Comparison of ENCODE assay signal across 11 cellular contexts in the genomic region with DNA sequence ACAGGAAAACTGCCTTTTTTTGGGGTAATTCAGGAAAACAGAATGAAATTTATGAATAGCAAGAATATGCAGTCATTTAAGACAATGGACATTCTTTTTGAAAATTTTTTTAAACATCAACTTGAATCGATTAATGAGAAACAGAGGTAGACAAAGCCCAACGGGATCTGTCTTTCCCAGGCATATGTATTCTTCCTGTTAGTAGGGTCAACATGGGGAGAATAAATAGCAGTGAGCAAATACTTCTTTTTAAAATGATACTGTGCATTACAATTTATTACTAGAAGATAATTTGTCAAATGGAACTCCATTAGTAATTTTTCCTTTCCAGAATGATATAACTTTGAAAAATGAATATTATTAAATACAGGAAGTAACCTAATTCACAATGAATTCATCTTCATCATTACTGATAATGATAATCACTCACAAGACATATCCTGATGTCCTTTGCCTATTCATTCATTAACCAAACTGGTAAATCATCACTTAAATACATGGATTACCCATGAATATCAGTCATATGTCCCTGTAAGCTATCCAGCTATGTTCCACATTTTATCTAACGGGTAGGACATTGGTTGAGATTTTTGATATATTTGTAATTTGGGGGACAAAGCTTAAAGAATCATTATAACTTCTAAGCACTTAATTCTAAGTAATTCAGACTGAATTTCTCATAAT.
"Had no signal": no experiment of that assay in that cellular context is flagged by ENCODE, and none has a peak within 500 bp of the region (broad histone marks: within the 10 kb centered on the region; RNA-seq: fewer than 3 reads in every experiment).

No MANE protein-coding gene starts in this region.

- DNase-seq: activated B cell treated with CpG ODN at 0.5 μM for 24 hours; activated CD4-positive, alpha-beta T cell treated with anti-CD3 and anti-CD28 coated beads, Interleukin-2, amount 10 ng/mL, durations not matched to agents 24 days and 14 days; heart left ventricle; naive B cell; spleen; stimulated activated CD4-positive, alpha-beta T cell treated with anti-CD3 and anti-CD28 coated beads, Interleukin-1b, Interleukin-23, amount 100 ng/mL, for 48 hours; stimulated activated naive B cell treated with anti-CD40 and anti-IgM and Interleukin-4, amounts not matched to agents 10 μg/mL and 1 μg/mL and 100 μg/mL, for 72 hours; T-cell had no signal

- H3K4me1 Mint-ChIP-seq: activated B cell treated with CpG ODN at 0.5 μM for 24 hours; activated CD4-positive, alpha-beta T cell treated with anti-CD3 and anti-CD28 coated beads, Interleukin-2, amount 10 ng/mL, durations not matched to agents 24 days and 14 days; activated naive CD4-positive, alpha-beta T cell treated with anti-CD3 and anti-CD28 coated beads, Interleukin-2, amount 50 U/mL, for 24 hours; naive B cell; stimulated activated naive B cell treated with anti-CD40 and anti-IgM and Interleukin-4, amounts not matched to agents 10 μg/mL and 1 μg/mL and 100 μg/mL, for 72 hours; T-cell had no signal

- H3K27me3 ChIP-seq: heart left ventricle, spleen, tibial nerve had no signal

- ATAC-seq: heart left ventricle; stimulated activated naive B cell treated with anti-CD40 and anti-IgM and Interleukin-4, amounts not matched to agents 10 μg/mL and 1 μg/mL and 100 μg/mL, for 72 hours; T-cell had no signal

- H3K36me3 Mint-ChIP-seq: activated naive CD4-positive, alpha-beta T cell treated with anti-CD3 and anti-CD28 coated beads, Interleukin-2, amount 50 U/mL, for 24 hours; naive B cell; stimulated activated naive B cell treated with anti-CD40 and anti-IgM and Interleukin-4, amounts not matched to agents 10 μg/mL and 1 μg/mL and 100 μg/mL, for 72 hours; T-cell had no signal

- FAIRE-seq: frontal cortex had no signal

- H3K4me1 ChIP-seq: spleen, tibial nerve had no signal

- H3K36me3 ChIP-seq: heart left ventricle, spleen, tibial nerve had no signal

- H3K27ac Mint-ChIP-seq: activated B cell treated with CpG ODN at 0.5 μM for 24 hours; activated CD4-positive, alpha-beta T cell treated with anti-CD3 and anti-CD28 coated beads, Interleukin-2, amount 10 ng/mL, durations not matched to agents 24 days and 14 days; activated naive CD4-positive, alpha-beta T cell treated with anti-CD3 and anti-CD28 coated beads, Interleukin-2, amount 50 U/mL, for 24 hours; naive B cell; stimulated activated naive B cell treated with anti-CD40 and anti-IgM and Interleukin-4, amounts not matched to agents 10 μg/mL and 1 μg/mL and 100 μg/mL, for 72 hours; T-cell had no signal

- H3K9me3 Mint-ChIP-seq: activated CD4-positive, alpha-beta T cell treated with anti-CD3 and anti-CD28 coated beads, Interleukin-2, amount 10 ng/mL, durations not matched to agents 24 days and 14 days; activated naive CD4-positive, alpha-beta T cell treated with anti-CD3 and anti-CD28 coated beads, Interleukin-2, amount 50 U/mL, for 24 hours had no signal

- H3K4me3 ChIP-seq: heart left ventricle, spleen, tibial nerve had no signal

- H3K9me3 ChIP-seq: heart left ventricle, spleen, tibial nerve had no signal

- H3K27me3 Mint-ChIP-seq: activated B cell treated with CpG ODN at 0.5 μM for 24 hours; activated CD4-positive, alpha-beta T cell treated with anti-CD3 and anti-CD28 coated beads, Interleukin-2, amount 10 ng/mL, durations not matched to agents 24 days and 14 days; activated naive CD4-positive, alpha-beta T cell treated with anti-CD3 and anti-CD28 coated beads, Interleukin-2, amount 50 U/mL, for 24 hours; naive B cell; stimulated activated naive B cell treated with anti-CD40 and anti-IgM and Interleukin-4, amounts not matched to agents 10 μg/mL and 1 μg/mL and 100 μg/mL, for 72 hours; T-cell had no signal

- H3K27ac ChIP-seq: heart left ventricle, spleen, tibial nerve had no signal

- H3K4me3 Mint-ChIP-seq: activated B cell treated with CpG ODN at 0.5 μM for 24 hours; activated CD4-positive, alpha-beta T cell treated with anti-CD3 and anti-CD28 coated beads, Interleukin-2, amount 10 ng/mL, durations not matched to agents 24 days and 14 days; activated naive CD4-positive, alpha-beta T cell treated with anti-CD3 and anti-CD28 coated beads, Interleukin-2, amount 50 U/mL, for 24 hours; naive B cell; stimulated activated naive B cell treated with anti-CD40 and anti-IgM and Interleukin-4, amounts not matched to agents 10 μg/mL and 1 μg/mL and 100 μg/mL, for 72 hours; T-cell had no signal
